9 cellular contexts compared by ENCODE assay signal in genomic region chr5:157303667-157304327, GRCh38. TPM values are rescaled to one million over a fixed set of nuclear protein-coding genes. Genes with fewer than 3 reads are reported as not detected.
DNase-seq lines count a peak whose midpoint lies in the region; ATAC-seq and TF ChIP-seq lines count a peak whose summit lies in the region.
"Had no signal": no experiment of that assay in that cellular context is flagged by ENCODE, and none has a peak within 500 bp of the region (broad histone marks: within the 10 kb centered on the region; RNA-seq: fewer than 3 reads in every experiment).

No MANE protein-coding gene starts in this region.

- H3K27me3 ChIP-seq in effector memory CD4-positive, alpha-beta T cell (replicated peaks; ENCODE audit: control insufficient read depth, insufficient read depth, low read length, poor library complexity, severe bottlenecking) = no peaks in the 10 kb centered on the region
- H3K27me3 ChIP-seq: pancreas had no signal

- H3K27me3 Mint-ChIP-seq in IgD-negative memory B cell (no peaks in the 10 kb centered on the region), activated B cell treated with CpG ODN at 0.5 μM for 24 hours (no peaks in the 10 kb centered on the region)

- peak overlapping the region; percentile 22 for H3K4me3 ChIP-seq in effector memory CD4-positive, alpha-beta T cell (ENCODE audit: insufficient read depth, low read depth, low read length, poor library complexity, severe bottlenecking)
- no peak overlapping the region for H3K4me3 ChIP-seq in lower leg skin (ENCODE audit: low read depth, poor library complexity, severe bottlenecking)
- H3K4me3 ChIP-seq: pancreas had no signal

- 55 to 74% methylated on average over 8 of the region's 8 CpGs for WGBS in lower leg skin, 2 donors

- H3K36me3 Mint-ChIP-seq in IgD-negative memory B cell = peaks cover 9% of the 10 kb centered on the region
- H3K36me3 Mint-ChIP-seq in activated B cell treated with CpG ODN at 0.5 μM for 24 hours (ENCODE audit: low read depth) = peaks cover 93% of the 10 kb centered on the region

- peaks cover 38% of the 10 kb centered on the region for H3K36me3 ChIP-seq in effector memory CD4-positive, alpha-beta T cell (ENCODE audit: control insufficient read depth, insufficient read depth, low read length)
- H3K36me3 ChIP-seq: pancreas had no signal

- TF ChIP-seq POLR2A in lower leg skin (IDR thresholded peaks at IDR 0.05) = no peak

- TF ChIP-seq CTCF in activated B cell treated with CpG ODN at 0.5 μM for 24 hours (IDR thresholded peaks at IDR 0.05) (no peak), lower leg skin (IDR thresholded peaks at IDR 0.05) (no peak)

- H3K4me1 ChIP-seq in effector memory CD4-positive, alpha-beta T cell (ENCODE audit: control insufficient read depth, insufficient read depth, low read length, poor library complexity, severe bottlenecking) = peaks cover 54% of the 10 kb centered on the region
- H3K4me1 ChIP-seq: pancreas had no signal

- ATAC-seq in activated B cell treated with CpG ODN at 0.5 μM for 24 hours (ENCODE audit: low read depth) = no peak
- no peak for ATAC-seq in HG02642 (IDR thresholded peaks at IDR 0.05; ENCODE audit: poor library complexity, unreplicated experiment)
- ATAC-seq in HG02973 (IDR thresholded peaks at IDR 0.05; ENCODE audit: unreplicated experiment) = no peak

- H3K4me1 Mint-ChIP-seq in IgD-negative memory B cell (peaks cover 12 to 29% (median 24%) of the 10 kb centered on the region in 3 donors), activated B cell treated with CpG ODN at 0.5 μM for 24 hours (peaks cover 31% of the 10 kb centered on the region)

- H3K27ac Mint-ChIP-seq in IgD-negative memory B cell (peak overlapping the region in 2 of 3 donors; percentile 80 to 84), activated B cell treated with CpG ODN at 0.5 μM for 24 hours (peak overlapping the region; percentile 46)

- no peak overlapping the region for H3K4me3 Mint-ChIP-seq in IgD-negative memory B cell
- H3K4me3 Mint-ChIP-seq in activated B cell treated with CpG ODN at 0.5 μM for 24 hours = no peak overlapping the region

- H3K9me3 Mint-ChIP-seq in IgD-negative memory B cell = no peaks in the 10 kb centered on the region
- no peaks in the 10 kb centered on the region for H3K9me3 Mint-ChIP-seq in activated B cell treated with CpG ODN at 0.5 μM for 24 hours

- intact Hi-C loops in activated B cell treated with CpG ODN at 0.5 μM for 24 hours (cut with micrococcal nuclease) (no loop called here), lower leg skin (cut with DNase I; ENCODE audit: low total_unique reads) (no loop called here)

- H3K27ac ChIP-seq in effector memory CD4-positive, alpha-beta T cell (ENCODE audit: insufficient read depth, low read length, poor library complexity, severe bottlenecking) = peak overlapping the region; percentile 47
- H3K27ac ChIP-seq: pancreas had no signal

- no peak for DNase-seq in activated B cell treated with CpG ODN at 0.5 μM for 24 hours
- peak; percentile 9 to 30 (median 19) for DNase-seq in effector memory CD4-positive, alpha-beta T cell
- DNase-seq in stimulated activated CD4-positive, alpha-beta T cell treated with anti-CD3 and anti-CD28 coated beads, Interleukin-4, amount 100 ng/mL, for 1 hour = peak; percentile 52
- DNase-seq in lower leg skin (ENCODE audit: low spot score in 2 of 2) = no peak
- no peak for DNase-seq in inferior parietal cortex (ENCODE audit: extremely low spot score)
- DNase-seq: pancreas had no signal

- CTCF ChIA-PET in activated B cell treated with CpG ODN at 0.5 μM for 24 hours (lab: Charles Lee) = interaction anchor here (0.8 to 2.0 kb wide), 3 partner anchors 10 to 155 kb away, joined by 3 to 7 read pairs (median 5); no protein-coding TSS in a partner anchor

- H3K9me3 ChIP-seq in effector memory CD4-positive, alpha-beta T cell (ENCODE audit: control insufficient read depth, low read length) = no peaks in the 10 kb centered on the region
- H3K9me3 ChIP-seq: pancreas had no signal

- POLR2A ChIA-PET in activated B cell treated with CpG ODN at 0.5 μM for 24 hours (lab: Charles Lee) = interaction anchor here (1.3 kb wide), 1 partner anchor 9 kb away, joined by 4 read pairs; no protein-coding TSS in a partner anchor

RNA-seq across cellular contexts. Expression of gene CYFIP2, which starts 37.9 kb away (rescaled TPM):
- polyA plus RNA-seq in IgD-negative memory B cell = 366 TPM
- total RNA-seq in activated B cell treated with CpG ODN at 0.5 μM for 24 hours (385 and 471 TPM in 2 replicates), lower leg skin (10 to 100 TPM in 1 of 4 donors, 1 to 10 TPM in 3; 3.2 to 16.2 (median 7.0) TPM)

Comparison
In these comparisons a context has a peak if more than half of its experiments do, and no peak if none do; other contexts are left out.
1. DNase-seq: peak in effector memory CD4-positive, alpha-beta T cell (3 of 3) and stimulated activated CD4-positive, alpha-beta T cell treated with anti-CD3 and anti-CD28 coated beads, Interleukin-4, amount 100 ng/mL, for 1 hour (single experiment); none in activated B cell treated with CpG ODN at 0.5 μM for 24 hours (single experiment), lower leg skin (0 of 2) and inferior parietal cortex (single experiment).
2. RNA of gene CYFIP2, which starts 37.9 kb away (total RNA-seq): 385 to 471 TPM in activated B cell treated with CpG ODN at 0.5 μM for 24 hours; 3.2 to 16.2 TPM in lower leg skin; every median in the first group is over 10 times any median in the second.